ENCODE assay signal across 9 cellular contexts in genomic region chr19:14494910-14495677, GRCh38. TPM values are rescaled to one million over a fixed set of nuclear protein-coding genes. Genes with fewer than 3 reads are reported as not detected.
DNase-seq lines count a peak whose midpoint lies in the region; ATAC-seq and TF ChIP-seq lines count a peak whose summit lies in the region.
"Had no signal": no experiment of that assay in that cellular context is flagged by ENCODE, and none has a peak within 500 bp of the region (broad histone marks: within the 10 kb centered on the region; RNA-seq: fewer than 3 reads in every experiment).

No MANE protein-coding gene starts in this region.

- CTCF ChIA-PET in Panc1 (lab: Charles Lee) = interaction anchor here (2.4 kb wide), 1 partner anchor 11 kb away, joined by 10 read pairs; no protein-coding TSS in a partner anchor

- H3K27me3 ChIP-seq in Panc1 (ENCODE audit: control insufficient read depth, insufficient read depth, low read length) (no peaks in the 10 kb centered on the region), fibroblast of lung (ENCODE audit: control insufficient read depth, insufficient read depth, low read length) (no peaks in the 10 kb centered on the region)

- peak overlapping the region; percentile 62 for H3K9ac ChIP-seq in fibroblast of lung (ENCODE audit: insufficient read depth, low read length)

- H3K36me3 ChIP-seq in Panc1 (ENCODE audit: control insufficient read depth, insufficient read depth, low read length) (no peaks in the 10 kb centered on the region), fibroblast of lung (ENCODE audit: control insufficient read depth, insufficient read depth, low read length) (peaks cover 4% of the 10 kb centered on the region)

- H3K27me3 Mint-ChIP-seq in progenitor cell of endocrine pancreas = no peaks in the 10 kb centered on the region

- peak; percentile 29 for DNase-seq in EH (ENCODE audit: low read depth)
- no peak for DNase-seq in Panc1 (ENCODE audit: low read depth, low spot score)
- DNase-seq in fibroblast of lung (ENCODE audit: low read depth in 2 of 2) = no peak
- no peak for DNase-seq in progenitor cell of endocrine pancreas (ENCODE audit: low spot score, unreplicated experiment)
- DNase-seq in stimulated activated CD4-positive, alpha-beta T cell treated with anti-CD3 and anti-CD28 coated beads, Interleukin-2, amount 100 ng/mL, for 48 hours = no peak
- no peak for DNase-seq in H4 (ENCODE audit: low spot score)

- in situ Hi-C loops in Panc1 (cut with HindIII; ENCODE audit: low pct_unique_long_range_greater_than_20kb, low sequenced_read_pairs) = no loop called here

- POLR2A ChIA-PET in Panc1 (lab: Charles Lee) = no interaction called here

- TF ChIP-seq CTCF in Panc1 (IDR thresholded peaks at IDR 0.05) (no peak), fibroblast of lung (conservative IDR thresholded peaks at IDR 0.05 in 1 of 2, IDR thresholded peaks at IDR 0.05 in 1 of 2; ENCODE audit: low read depth in 1 of 2, low read length in 2 of 2) (no peak), progenitor cell of endocrine pancreas (IDR thresholded peaks at IDR 0.05; ENCODE audit: unreplicated experiment) (no peak)

- H3K36me3 Mint-ChIP-seq in progenitor cell of endocrine pancreas (ENCODE audit: insufficient read depth) = peaks cover 10% of the 10 kb centered on the region

- no TSS peak for BruUV-seq in Panc1 (replicated peaks; lab: Mats Ljungman, UMichigan)

- H4K20me1 ChIP-seq in fibroblast of lung (ENCODE audit: control insufficient read depth, extremely low read depth, insufficient read depth, low read length) = no peaks in the 10 kb centered on the region

- no peak overlapping the region for H2AFZ ChIP-seq in fibroblast of lung (ENCODE audit: low read length)

- peak overlapping the region; percentile 88 for H3K27ac ChIP-seq in Panc1 (ENCODE audit: low read length)
- H3K27ac ChIP-seq in fibroblast of lung (ENCODE audit: insufficient read depth, low read length) = peak overlapping the region; percentile 67

- H3K4me3 Mint-ChIP-seq in progenitor cell of endocrine pancreas (ENCODE audit: low read depth) = peak overlapping the region; percentile 84

- no peak overlapping the region for H3K27ac Mint-ChIP-seq in progenitor cell of endocrine pancreas

- H3K4me3 ChIP-seq in Panc1 (ENCODE audit: low read depth in 2 of 2, low read length in 2 of 2) = peak overlapping the region; percentile 66 to 82
- H3K4me3 ChIP-seq in fibroblast of lung (replicated peaks in 1 of 4; ENCODE audit: control extremely low read depth in 1 of 4, insufficient read depth in 1 of 4, low read depth in 3 of 4, low read length in 4 of 4) = peak overlapping the region; percentile 66 to 87 (median 76)

- H3K79me2 ChIP-seq in fibroblast of lung (ENCODE audit: control insufficient read depth, insufficient read depth, low read length) = peaks cover 27% of the 10 kb centered on the region

- ATAC-seq in Panc1 = no peak
- ATAC-seq in GM21576 (IDR thresholded peaks at IDR 0.05; ENCODE audit: unreplicated experiment) = no peak
- no peak for ATAC-seq in HG03520 (IDR thresholded peaks at IDR 0.05; ENCODE audit: unreplicated experiment)

- H3K9me3 ChIP-seq in Panc1 (ENCODE audit: control insufficient read depth, insufficient read depth, low read depth, low read length) = no peaks in the 10 kb centered on the region
- no peaks in the 10 kb centered on the region for H3K9me3 ChIP-seq in fibroblast of lung (ENCODE audit: control insufficient read depth, insufficient read depth, low read depth, low read length)

- peak overlapping the region; percentile 71 for H3K4me2 ChIP-seq in fibroblast of lung (ENCODE audit: extremely low read depth, insufficient read depth, low read length)

- intact Hi-C loops in Panc1 (cut with micrococcal nuclease; ENCODE audit: unreplicated experiment) = no loop called here

- H3K9me3 Mint-ChIP-seq in progenitor cell of endocrine pancreas (ENCODE audit: low read depth) = no peaks in the 10 kb centered on the region

- peaks cover 17% of the 10 kb centered on the region for H3K4me1 Mint-ChIP-seq in progenitor cell of endocrine pancreas (ENCODE audit: low read depth)

- H3K4me1 ChIP-seq in Panc1 (ENCODE audit: control insufficient read depth, insufficient read depth, low read length) (peaks cover 18% of the 10 kb centered on the region), fibroblast of lung (ENCODE audit: control insufficient read depth, extremely low read depth, insufficient read depth, low read length) (peaks cover 10% of the 10 kb centered on the region)

RNA-seq across cellular contexts. Expression of gene GIPC1, which starts 0.8 kb away (rescaled TPM):
- total RNA-seq in Panc1 (2021; ENCODE audit: unreplicated experiment) = 160 TPM
- polyA plus RNA-seq in Panc1 (2012; ENCODE audit: insufficient read length) = 339 TPM
- total RNA-seq in fibroblast of lung = 80.1 and 129 TPM in 2 replicates
- polyA plus RNA-seq in fibroblast of lung = 57.3 and 72.5 TPM in 2 replicates
- 106 and 144 TPM in 2 replicates for polyA plus RNA-seq in fibroblast of lung (2012)
- 45.0 and 58.4 TPM in 2 replicates for polyA minus RNA-seq in fibroblast of lung (ENCODE audit: low replicate concordance)
- 66.5 and 77.4 TPM in 2 replicates for total RNA-seq in progenitor cell of endocrine pancreas
- 36.5 and 62.6 TPM in 2 replicates for total RNA-seq in H4 (2014; rRNA removed; shearing (Covaris generic))

RNA-seq across cellular contexts. Expression of gene PTGER1, which starts 19.9 kb away (rescaled TPM):
- total RNA-seq in Panc1 (2021; ENCODE audit: unreplicated experiment) (2.2 TPM), fibroblast of lung (9.7 and 18.7 TPM in 2 replicates), progenitor cell of endocrine pancreas (0.34 and 0.84 TPM in 2 replicates)
- polyA plus RNA-seq in Panc1 (2012; ENCODE audit: insufficient read length) = 3.2 TPM
- polyA plus RNA-seq in fibroblast of lung = 0.67 and 2.3 TPM in 2 replicates
- 5.2 and 9.9 TPM in 2 replicates for polyA plus RNA-seq in fibroblast of lung (2012)
- polyA minus RNA-seq in fibroblast of lung (ENCODE audit: low replicate concordance) = 0.52 and 3.4 TPM in 2 replicates
- not detected in 2 replicates for total RNA-seq in H4 (2014; rRNA removed; shearing (Covaris generic))
- total RNA-seq: LHCN-M2 had no signal

RNA-seq across cellular contexts. Expression of gene DNAJB1, which starts 23.1 kb away (rescaled TPM):
- 149 TPM for total RNA-seq in Panc1 (2021; ENCODE audit: unreplicated experiment)
- 101 TPM for polyA plus RNA-seq in Panc1 (2012; ENCODE audit: insufficient read length)
- total RNA-seq in fibroblast of lung = 77.3 and 87.7 TPM in 2 replicates
- polyA plus RNA-seq in fibroblast of lung = 87.3 and 148 TPM in 2 replicates
- 69.4 and 112 TPM in 2 replicates for polyA plus RNA-seq in fibroblast of lung (2012)
- 85.1 and 207 TPM in 2 replicates for polyA minus RNA-seq in fibroblast of lung (ENCODE audit: low replicate concordance)
- total RNA-seq in progenitor cell of endocrine pancreas = 94.7 and 97.0 TPM in 2 replicates
- 110 and 137 TPM in 2 replicates for total RNA-seq in H4 (2014; rRNA removed; shearing (Covaris generic))

RNA-seq across cellular contexts. Expression of gene TECR, which starts 34.3 kb away (rescaled TPM):
- total RNA-seq in Panc1 (2021; ENCODE audit: unreplicated experiment) = 233 TPM
- polyA plus RNA-seq in Panc1 (2012; ENCODE audit: insufficient read length) = 250 TPM
- total RNA-seq in fibroblast of lung = 20.5 and 34.0 TPM in 2 replicates
- 73.4 and 109 TPM in 2 replicates for polyA plus RNA-seq in fibroblast of lung
- polyA plus RNA-seq in fibroblast of lung (2012) = 103 and 161 TPM in 2 replicates
- polyA minus RNA-seq in fibroblast of lung (ENCODE audit: low replicate concordance) = 344 and 409 TPM in 2 replicates
- total RNA-seq in progenitor cell of endocrine pancreas = 170 and 186 TPM in 2 replicates
- total RNA-seq in H4 (2014; rRNA removed; shearing (Covaris generic)) = 80.7 and 124 TPM in 2 replicates
